ENCODE assay signal across 16 cellular contexts in genomic region chr18:39454866-39455265, GRCh38.
DNase-seq lines count a peak whose midpoint lies in the region; ATAC-seq, FAIRE-seq and TF ChIP-seq lines count a peak whose summit lies in the region.
"Had no signal": no experiment of that assay in that cellular context is flagged by ENCODE, and none has a peak within 500 bp of the region (broad histone marks: within the 10 kb centered on the region; RNA-seq: fewer than 3 reads in every experiment).

No MANE protein-coding gene starts in this region.

- H3K36me3 ChIP-seq in ACC112 (ENCODE audit: insufficient read depth, low read length) (no peaks in the 10 kb centered on the region), Loucy (ENCODE audit: insufficient read depth, low read length) (no peaks in the 10 kb centered on the region), endocrine pancreas (ENCODE audit: control insufficient read depth, insufficient read depth, low read length) (no peaks in the 10 kb centered on the region), keratinocyte (ENCODE audit: control insufficient read depth in 2 of 2, extremely low read depth in 1 of 2, insufficient read depth in 2 of 2, low read length in 2 of 2) (no peaks in the 10 kb centered on the region)

- no peak for FAIRE-seq in keratinocyte (lab: Jason Lieb, UNC)
- FAIRE-seq: GM12891, H1 had no signal

- H3K9ac ChIP-seq in Loucy (ENCODE audit: low read depth, low read length, poor library complexity, severe bottlenecking) (no peak overlapping the region), endocrine pancreas (ENCODE audit: control insufficient read depth, insufficient read depth, low read length) (no peak overlapping the region), keratinocyte (ENCODE audit: control insufficient read depth, extremely low read depth, insufficient read depth, low read length) (no peak overlapping the region)

- H3K79me2 ChIP-seq in ACC112 (ENCODE audit: control insufficient read depth, insufficient read depth, low read length, unreplicated experiment) (no peaks in the 10 kb centered on the region), Loucy (ENCODE audit: insufficient read depth, low read length) (no peaks in the 10 kb centered on the region), keratinocyte (ENCODE audit: control insufficient read depth, insufficient read depth, low read length) (no peaks in the 10 kb centered on the region)

- H2AFZ ChIP-seq in ACC112 (ENCODE audit: low read length, unreplicated experiment) (no peak overlapping the region), Loucy (ENCODE audit: low read length) (peak overlapping the region; percentile 89; the same call in 1 of the 2 replicates), keratinocyte (ENCODE audit: control insufficient read depth, low read length) (no peak overlapping the region)

- H3K9me2 ChIP-seq in Loucy (replicated peaks; ENCODE audit: low read depth, low read length) = no peaks in the 10 kb centered on the region

- DNase-seq in keratinocyte (ENCODE audit: low read depth, low spot score) = no peak
- no peak for DNase-seq in NCI-H446 (lab: John Stamatoyannopoulos, UW)
- DNase-seq: DMS153, Kasumi-1, NCI-H1417, NCI-H1930, NCI-H2171, NCI-H510A treated with DMSO at 0.1 percent for 48 hours had no signal

- no peak for ATAC-seq in GM21381 (IDR thresholded peaks at IDR 0.05; ENCODE audit: unreplicated experiment)
- ATAC-seq in HG02623 (IDR thresholded peaks at IDR 0.05; ENCODE audit: unreplicated experiment) = no peak
- ATAC-seq in GM21528 (IDR thresholded peaks at IDR 0.05; ENCODE audit: low FRiP score, unreplicated experiment) = no peak

- dilution Hi-C loops in keratinocyte (cut with MboI; ENCODE audit: extremely low pct_ligation_motif_present, low sequenced_read_pairs) = no loop called here

- H3K27me3 ChIP-seq in ACC112 (ENCODE audit: insufficient read depth, low read length) = no peaks in the 10 kb centered on the region
- no peaks in the 10 kb centered on the region for H3K27me3 ChIP-seq in Loucy (ENCODE audit: insufficient read depth, low read length, poor library complexity, severe bottlenecking)
- H3K27me3 ChIP-seq in endocrine pancreas (ENCODE audit: control insufficient read depth, insufficient read depth, low read length) = no peaks in the 10 kb centered on the region
- no peaks in the 10 kb centered on the region for H3K27me3 ChIP-seq in keratinocyte (ENCODE audit: control insufficient read depth, extremely low read depth, insufficient read depth, low read length)

- peak overlapping the region; percentile 64; the same call in 1 of the 2 replicates for H3K4me3 ChIP-seq in ACC112 (ENCODE audit: low read depth, low read length)
- no peak overlapping the region for H3K4me3 ChIP-seq in Loucy (ENCODE audit: low read length, poor library complexity, severe bottlenecking)
- H3K4me3 ChIP-seq in endocrine pancreas (ENCODE audit: control insufficient read depth, insufficient read depth, low read length) = peak overlapping the region; percentile 54
- no peak overlapping the region for H3K4me3 ChIP-seq in keratinocyte (ENCODE audit: control insufficient read depth in 2 of 3, extremely low read depth in 1 of 3, insufficient read depth in 2 of 3, low read depth in 1 of 3, low read length in 3 of 3)

- H4K20me1 ChIP-seq in Loucy (ENCODE audit: insufficient read depth, low read length, poor library complexity, severe bottlenecking) (no peaks in the 10 kb centered on the region), keratinocyte (ENCODE audit: control insufficient read depth, extremely low read depth, insufficient read depth, low read length) (no peaks in the 10 kb centered on the region)

- H3K27ac ChIP-seq in ACC112 (ENCODE audit: low read depth, low read length) (peak overlapping the region; percentile 80), keratinocyte (ENCODE audit: control insufficient read depth, insufficient read depth, low read length) (peak overlapping the region; percentile 23)

- H3K9me3 ChIP-seq in Loucy (ENCODE audit: insufficient read depth, low read depth, low read length) (no peaks in the 10 kb centered on the region), endocrine pancreas (ENCODE audit: control insufficient read depth, low read length) (no peaks in the 10 kb centered on the region), keratinocyte (ENCODE audit: control insufficient read depth, low read depth, low read length) (no peaks in the 10 kb centered on the region)

- H3F3A ChIP-seq in Loucy (ENCODE audit: low read depth) = no peaks in the 10 kb centered on the region

- TF ChIP-seq CTCF in Loucy (conservative IDR thresholded peaks at IDR 0.05; ENCODE audit: low read length) (no peak), keratinocyte (optimal IDR thresholded peaks at IDR 0.05 in 1 of 3, IDR thresholded peaks at IDR 0.05 in 1 of 3, conservative IDR thresholded peaks at IDR 0.05 in 1 of 3; ENCODE audit: extremely low read depth in 1 of 3, insufficient read depth in 2 of 3, low read length in 3 of 3) (no peak)

- H3K4me2 ChIP-seq in Loucy (ENCODE audit: low read depth, low read length, poor library complexity, severe bottlenecking) (peak overlapping the region; percentile 64), keratinocyte (ENCODE audit: control insufficient read depth, extremely low read depth, insufficient read depth, low read depth, low read length) (peak overlapping the region; percentile 9)

- peaks cover 28% of the 10 kb centered on the region for H3K4me1 ChIP-seq in ACC112 (ENCODE audit: control insufficient read depth, insufficient read depth, low read length, unreplicated experiment)
- peaks cover 11% of the 10 kb centered on the region for H3K4me1 ChIP-seq in Loucy (ENCODE audit: insufficient read depth, low read length, poor library complexity, severe bottlenecking)
- peaks cover 6% of the 10 kb centered on the region for H3K4me1 ChIP-seq in endocrine pancreas (ENCODE audit: control insufficient read depth, insufficient read depth, low read length)
- peaks cover 16% of the 10 kb centered on the region for H3K4me1 ChIP-seq in keratinocyte (ENCODE audit: control insufficient read depth, extremely low read depth, insufficient read depth, low read length)

- H3K9me1 ChIP-seq in keratinocyte (ENCODE audit: control insufficient read depth, extremely low read depth, insufficient read depth, low read length) = no peaks in the 10 kb centered on the region

Comparison
In these comparisons a context has a peak if more than half of its experiments do, and no peak if none do; other contexts are left out.
1. H3K4me3 ChIP-seq: peak in ACC112 (single experiment) and endocrine pancreas (single experiment); none in Loucy (single experiment) and keratinocyte (0 of 3).